Comparison of ENCODE assay signal across 18 cellular contexts in the genomic region with DNA sequence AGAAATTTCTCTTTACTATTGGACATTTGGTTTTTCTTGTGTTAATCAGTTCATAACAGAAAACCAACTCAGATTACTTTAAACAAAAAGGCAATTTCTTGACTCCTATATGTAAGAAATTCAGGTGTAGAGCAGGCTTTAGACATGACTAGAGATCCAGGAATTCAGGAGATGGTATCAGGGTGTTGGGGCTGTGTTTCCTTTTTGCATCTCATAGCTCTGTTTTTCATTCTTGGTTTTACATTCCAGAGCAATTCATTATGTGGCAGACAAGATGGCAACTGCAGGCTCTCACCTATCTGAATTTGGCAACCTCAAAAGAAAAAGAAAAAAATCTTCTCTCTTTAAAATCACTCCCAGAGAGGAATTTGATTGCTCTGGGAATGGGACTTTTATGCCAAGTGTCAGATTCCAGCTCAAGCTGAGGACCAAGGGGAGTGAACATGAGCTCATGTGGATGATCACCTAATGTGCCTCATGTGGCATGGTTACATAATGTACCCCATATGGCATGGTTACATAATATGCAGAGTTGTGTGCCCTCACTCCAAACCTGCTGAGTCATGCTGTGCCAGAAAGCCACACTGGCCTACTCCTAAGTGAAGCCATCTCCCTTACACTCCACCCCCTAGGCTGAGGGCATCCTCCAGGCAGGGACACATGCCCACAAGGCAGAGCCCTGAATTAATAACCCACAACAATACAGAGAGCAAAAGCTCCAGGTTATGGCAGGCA.
DNase-seq lines count a peak whose midpoint lies in the region; ATAC-seq, FAIRE-seq and TF ChIP-seq lines count a peak whose summit lies in the region.
"Had no signal": no experiment of that assay in that cellular context is flagged by ENCODE, and none has a peak within 500 bp of the region (broad histone marks: within the 10 kb centered on the region; RNA-seq: fewer than 3 reads in every experiment).

No MANE protein-coding gene starts in this region.

- H3K4me3 Mint-ChIP-seq in WTC11, result no peak overlapping the region
- H3K4me3 Mint-ChIP-seq: activated CD4-positive, alpha-beta T cell treated with anti-CD3 and anti-CD28 coated beads, Interleukin-2, amount 10 ng/mL, durations not matched to agents 24 days and 14 days; activated naive CD4-positive, alpha-beta T cell treated with anti-CD3 and anti-CD28 coated beads, Interleukin-2, amount 50 U/mL, for 24 hours; naive thymus-derived CD4-positive, alpha-beta T cell; T-helper 2 cell treated with Interferon-gamma antibody and Interleukin-4, amounts not matched to agents 5 μg/mL and 100 μg/mL, for 36 hours had no signal

- no peak overlapping the region for H4K8ac ChIP-seq in IMR-90 (ENCODE audit: low read depth in 2 of 2, low read length in 2 of 2)

- TF ChIP-seq POLR2A in IMR-90 (IDR thresholded peaks at IDR 0.05; ENCODE audit: low read depth, low read length) (no peak), GM18505 (IDR thresholded peaks at IDR 0.05; ENCODE audit: borderline replicate concordance, extremely low read depth, insufficient read depth, insufficient read length) (no peak)

- H3K56ac ChIP-seq in IMR-90 (ENCODE audit: extremely low read depth, insufficient read depth, low read length), result no peak overlapping the region

- CTCF ChIA-PET in BJ (lab: Yijun Ruan, JAX) (interaction anchor here (0.8 kb wide), 1 partner anchor 9 kb away, joined by 3 read pairs; no protein-coding TSS in a partner anchor), IMR-90 (lab: Yijun Ruan, JAX) (no interaction called here), WTC11 (lab: Charles Lee) (interaction anchor here (1.3 kb wide), 1 partner anchor 178 kb away, joined by 3 read pairs; no protein-coding TSS in a partner anchor)

- in situ Hi-C loops in IMR-90 (cut with MboI; ENCODE audit: low sequenced_read_pairs), result no loop called here

- H3K9me3 ChIP-seq in IMR-90 (ENCODE audit: control insufficient read depth, insufficient read depth, low read length), result peaks cover 15% of the 10 kb centered on the region
- H3K9me3 ChIP-seq in lower lobe of right lung, result no peaks in the 10 kb centered on the region
- no peaks in the 10 kb centered on the region for H3K9me3 ChIP-seq in pancreas

- H2AK9ac ChIP-seq in IMR-90 (replicated peaks; ENCODE audit: low read depth, low read length, poor library complexity), result no peak overlapping the region

- H3K36me3 ChIP-seq in BJ (ENCODE audit: control insufficient read depth, insufficient read depth, low read length), result no peaks in the 10 kb centered on the region
- H3K36me3 ChIP-seq in IMR-90 (ENCODE audit: control insufficient read depth, insufficient read depth, low read length), result no peaks in the 10 kb centered on the region
- H3K36me3 ChIP-seq in lower lobe of right lung, result no peaks in the 10 kb centered on the region
- no peaks in the 10 kb centered on the region for H3K36me3 ChIP-seq in pancreas
- H3K36me3 ChIP-seq: BLaER1, cardiac muscle cell, stomach had no signal

- H3K14ac ChIP-seq in IMR-90 (replicated peaks; ENCODE audit: low read depth, low read length), result no peak overlapping the region

- H3K79me1 ChIP-seq in IMR-90 (ENCODE audit: low read depth in 1 of 2, low read length in 2 of 2), result no peaks in the 10 kb centered on the region

- H2AK5ac ChIP-seq in IMR-90 (ENCODE audit: low read depth, low read length), result no peak overlapping the region

- no peak for ATAC-seq in IMR-90 (ENCODE audit: low read depth)
- ATAC-seq in WTC11, result no peak
- ATAC-seq in lower lobe of right lung, result peak; percentile 62 to 70
- no peak for ATAC-seq in GM18861 (IDR thresholded peaks at IDR 0.05; ENCODE audit: unreplicated experiment)
- ATAC-seq in GM18505 (IDR thresholded peaks at IDR 0.05; ENCODE audit: unreplicated experiment), result no peak
- no peak for ATAC-seq in pancreas
- ATAC-seq: naive thymus-derived CD4-positive, alpha-beta T cell had no signal

- peaks cover 15% of the 10 kb centered on the region for H3K4me1 Mint-ChIP-seq in WTC11
- H3K4me1 Mint-ChIP-seq: activated naive CD4-positive, alpha-beta T cell treated with anti-CD3 and anti-CD28 coated beads, Interleukin-2, amount 50 U/mL, for 24 hours had no signal

- no peak overlapping the region for H3K27ac ChIP-seq in IMR-90 (ENCODE audit: insufficient read depth, low read length)
- no peak overlapping the region for H3K27ac ChIP-seq in lower lobe of right lung
- no peak overlapping the region for H3K27ac ChIP-seq in pancreas
- H3K27ac ChIP-seq: BLaER1, cardiac muscle cell, stomach had no signal

- H3K4me1 ChIP-seq in IMR-90 (ENCODE audit: control insufficient read depth, insufficient read depth, low read length) (no peaks in the 10 kb centered on the region), lower lobe of right lung (no peaks in the 10 kb centered on the region), pancreas (no peaks in the 10 kb centered on the region)
- H3K4me1 ChIP-seq: BLaER1, stomach had no signal

- H4K5ac ChIP-seq in IMR-90 (ENCODE audit: low read depth, low read length), result no peak overlapping the region

- H3K4me2 ChIP-seq in IMR-90 (ENCODE audit: low read depth, low read length), result no peak overlapping the region
- H3K4me2 ChIP-seq: BLaER1 had no signal

- no peak for TF ChIP-seq RAD21 in IMR-90 (IDR thresholded peaks at IDR 0.05; ENCODE audit: low read length)

- H3K27me3 ChIP-seq in BJ (ENCODE audit: control insufficient read depth, insufficient read depth, low read length) (no peaks in the 10 kb centered on the region), IMR-90 (ENCODE audit: control insufficient read depth, insufficient read depth, low read length) (no peaks in the 10 kb centered on the region), lower lobe of right lung (ENCODE audit: low read depth) (no peaks in the 10 kb centered on the region), pancreas (no peaks in the 10 kb centered on the region)
- H3K27me3 ChIP-seq: BLaER1, cardiac muscle cell, stomach had no signal

- dilution Hi-C loops in IMR-90 (cut with HindIII; ENCODE audit: low sequenced_read_pairs, unreplicated experiment), result no loop called here

- no peak for TF ChIP-seq CTCF in BJ (IDR thresholded peaks at IDR 0.05; ENCODE audit: insufficient read depth, low read depth, low read length)
- no peak for TF ChIP-seq CTCF in IMR-90 (conservative IDR thresholded peaks at IDR 0.05; ENCODE audit: low read depth, low read length)
- TF ChIP-seq CTCF in WTC11 (IDR thresholded peaks at IDR 0.05), result no peak
- no peak for TF ChIP-seq CTCF in lower lobe of right lung (IDR thresholded peaks at IDR 0.05)
- TF ChIP-seq CTCF in pancreas (IDR thresholded peaks at IDR 0.05), result no peak

- H3K4me3 ChIP-seq in BJ (ENCODE audit: low read depth, low read length), result no peak overlapping the region
- H3K4me3 ChIP-seq in IMR-90 (ENCODE audit: insufficient read depth, low read depth, low read length), result no peak overlapping the region
- no peak overlapping the region for H3K4me3 ChIP-seq in lower lobe of right lung
- H3K4me3 ChIP-seq in pancreas, result no peak overlapping the region
- H3K4me3 ChIP-seq: BLaER1, cardiac muscle cell, stomach had no signal

- H2BK15ac ChIP-seq in IMR-90 (ENCODE audit: low read depth, low read length), result no peak overlapping the region

- H2BK20ac ChIP-seq in IMR-90 (ENCODE audit: low read depth, low read length), result no peak overlapping the region

- FAIRE-seq in urothelium cell line (lab: Jason Lieb, UNC), result no peak
- FAIRE-seq in pancreas (lab: Jason Lieb, UNC), result no peak
- FAIRE-seq: H1 had no signal

- H3K9me1 ChIP-seq in IMR-90 (ENCODE audit: insufficient read depth, low read length), result no peaks in the 10 kb centered on the region

- H2BK5ac ChIP-seq in IMR-90 (ENCODE audit: low read depth, low read length, poor library complexity, severe bottlenecking), result no peak overlapping the region

- H3K36me3 Mint-ChIP-seq in WTC11, result peaks cover 20% of the 10 kb centered on the region
- H3K36me3 Mint-ChIP-seq: activated naive CD4-positive, alpha-beta T cell treated with anti-CD3 and anti-CD28 coated beads, Interleukin-2, amount 50 U/mL, for 24 hours had no signal

- peak; percentile 21 for DNase-seq in BJ (ENCODE audit: low read depth)
- DNase-seq in IMR-90, result no peak
- no peak for DNase-seq in WTC11 (ENCODE audit: low spot score)
- no peak for DNase-seq in lower lobe of right lung
- DNase-seq in urothelium cell line (ENCODE audit: low spot score), result no peak
- no peak for DNase-seq in pancreas
- DNase-seq: activated CD4-positive, alpha-beta T cell treated with anti-CD3 and anti-CD28 coated beads, Interleukin-2, amount 10 ng/mL, durations not matched to agents 24 days and 14 days; naive thymus-derived CD4-positive, alpha-beta T cell; SIG-M5; stimulated activated CD4-positive, alpha-beta T cell treated with anti-CD3 and anti-CD28 coated beads, Interleukin-15, amount 100 ng/mL, for 24 hours; stomach had no signal

- no TSS peak for BruUV-seq in IMR-90 (replicated peaks; lab: Mats Ljungman, UMichigan)

- no peaks in the 10 kb centered on the region for H4K20me1 ChIP-seq in IMR-90 (ENCODE audit: insufficient read depth, low read length)
- H4K20me1 ChIP-seq: BLaER1 had no signal

- H3K18ac ChIP-seq in IMR-90 (ENCODE audit: low read depth, low read length), result no peak overlapping the region

- peaks cover 57% of the 10 kb centered on the region for H3K9me3 Mint-ChIP-seq in WTC11
- H3K9me3 Mint-ChIP-seq: T-helper 2 cell treated with Interferon-gamma antibody and Interleukin-4, amounts not matched to agents 5 μg/mL and 100 μg/mL, for 36 hours had no signal

- H2BK120ac ChIP-seq in IMR-90 (ENCODE audit: low read depth, low read length), result no peak overlapping the region

- intact Hi-C loops in IMR-90 (cut with micrococcal nuclease) (no loop called here), lower lobe of right lung (cut with DNase I) (no loop called here), pancreas (cut with DNase I) (no loop called here)

- no peak overlapping the region for H3K23ac ChIP-seq in IMR-90 (ENCODE audit: low read depth, low read length)

- no peak overlapping the region for H2AFZ ChIP-seq in IMR-90 (replicated peaks; ENCODE audit: low read length, poor library complexity)

- H3K27ac Mint-ChIP-seq in WTC11, result no peak overlapping the region
- H3K27ac Mint-ChIP-seq: activated CD4-positive, alpha-beta T cell treated with anti-CD3 and anti-CD28 coated beads, Interleukin-2, amount 10 ng/mL, durations not matched to agents 24 days and 14 days; activated naive CD4-positive, alpha-beta T cell treated with anti-CD3 and anti-CD28 coated beads, Interleukin-2, amount 50 U/mL, for 24 hours; T-helper 2 cell treated with Interferon-gamma antibody and Interleukin-4, amounts not matched to agents 5 μg/mL and 100 μg/mL, for 36 hours had no signal

- H4K91ac ChIP-seq in IMR-90 (ENCODE audit: insufficient read depth, low read depth, low read length), result no peak overlapping the region

- no peaks in the 10 kb centered on the region; the same call in 1 of the 2 replicates for H3K27me3 Mint-ChIP-seq in WTC11 (ENCODE audit: low read depth)
- H3K27me3 Mint-ChIP-seq: activated CD4-positive, alpha-beta T cell treated with anti-CD3 and anti-CD28 coated beads, Interleukin-2, amount 10 ng/mL, durations not matched to agents 24 days and 14 days; activated naive CD4-positive, alpha-beta T cell treated with anti-CD3 and anti-CD28 coated beads, Interleukin-2, amount 50 U/mL, for 24 hours had no signal

- no peak overlapping the region for H3K4ac ChIP-seq in IMR-90 (ENCODE audit: low read depth, low read length)

- POLR2A ChIA-PET in BJ (lab: Charles Lee), result no interaction called here
- POLR2A ChIA-PET in IMR-90 (lab: Charles Lee; ENCODE audit: unreplicated experiment), result no interaction called here
- POLR2A ChIA-PET in WTC11 (lab: Charles Lee), result no interaction called here

- no peak overlapping the region for H3K9ac ChIP-seq in IMR-90 (ENCODE audit: low read depth, low read length)
- H3K9ac ChIP-seq: BLaER1 had no signal

Comparison
In these comparisons a context has a peak if more than half of its experiments do, and no peak if none do; other contexts are left out.
1. ATAC-seq: peak in lower lobe of right lung (2 of 2); none in IMR-90 (single experiment), WTC11 (single experiment), GM18861 (single experiment), GM18505 (single experiment) and pancreas (0 of 4).